Comparison of ENCODE assay signal across 23 cellular contexts in the genomic region with DNA sequence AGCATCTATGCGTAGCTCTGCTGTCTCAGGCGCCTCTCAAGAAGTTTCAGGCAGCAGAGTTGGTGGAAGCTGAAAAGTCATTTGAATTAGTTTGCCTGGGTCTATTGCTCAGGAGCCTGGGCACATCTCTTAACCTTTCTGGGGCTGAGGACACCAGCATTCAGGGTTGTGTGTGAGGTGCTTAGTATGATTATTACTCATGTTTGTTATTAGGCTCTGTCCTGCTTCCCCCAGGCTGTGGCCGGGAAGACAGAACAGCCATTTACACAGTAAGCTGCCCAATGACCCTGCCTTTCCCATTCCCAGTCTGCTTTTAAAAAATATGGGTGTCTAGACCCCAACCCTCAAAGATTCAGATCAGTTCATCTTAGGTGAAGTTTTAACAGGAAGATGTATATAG. TPM values are rescaled to one million over a fixed set of nuclear protein-coding genes. Genes with fewer than 3 reads are reported as not detected.
DNase-seq lines count a peak whose midpoint lies in the region; ATAC-seq and TF ChIP-seq lines count a peak whose summit lies in the region.
"Had no signal": no experiment of that assay in that cellular context is flagged by ENCODE, and none has a peak within 500 bp of the region (broad histone marks: within the 10 kb centered on the region; RNA-seq: fewer than 3 reads in every experiment).

No MANE protein-coding gene starts in this region.

- no peak overlapping the region for H3K4me3 ChIP-seq in brain microvascular endothelial cell (ENCODE audit: low read depth, low read length)
- H3K4me3 ChIP-seq: A549 had no signal

- no peaks in the 10 kb centered on the region for H3K36me3 ChIP-seq in brain microvascular endothelial cell (replicated peaks)

- H3K27ac ChIP-seq in cingulate gyrus (ENCODE audit: low read depth, low read length) (peak overlapping the region; percentile 91), substantia nigra (ENCODE audit: low read depth, low read length, poor library complexity, severe bottlenecking) (peak overlapping the region; percentile 81), brain microvascular endothelial cell (no peak overlapping the region)
- H3K27ac ChIP-seq: A549 had no signal

- no peaks in the 10 kb centered on the region for H3K9me3 Mint-ChIP-seq in activated T-cell treated with anti-CD3 and anti-CD28 coated beads, Interleukin-2, amount 50 U/mL, for 72 hours
- H3K9me3 Mint-ChIP-seq: IgD-negative memory B cell had no signal

- H3K27ac Mint-ChIP-seq in activated T-cell treated with anti-CD3 and anti-CD28 coated beads, Interleukin-2, amount 50 U/mL, for 72 hours: no peak overlapping the region
- H3K27ac Mint-ChIP-seq: B cell, IgD-negative memory B cell had no signal

- peaks cover 44% of the 10 kb centered on the region for H3K27me3 Mint-ChIP-seq in activated T-cell treated with anti-CD3 and anti-CD28 coated beads, Interleukin-2, amount 50 U/mL, for 72 hours (ENCODE audit: low read depth)

- peak; percentile 37 for ATAC-seq in GM21619 (IDR thresholded peaks at IDR 0.05; ENCODE audit: unreplicated experiment)
- ATAC-seq in HG03442 (IDR thresholded peaks at IDR 0.05; ENCODE audit: unreplicated experiment): peak; percentile 31
- ATAC-seq in activated T-cell treated with anti-CD3 and anti-CD28 coated beads, Interleukin-2, amount 50 U/mL, for 72 hours (replicated peaks in 1 of 2): no peak
- ATAC-seq: A549, HCT116, Panc1 had no signal

- H3K4me3 Mint-ChIP-seq in activated T-cell treated with anti-CD3 and anti-CD28 coated beads, Interleukin-2, amount 50 U/mL, for 72 hours: no peak overlapping the region
- H3K4me3 Mint-ChIP-seq: B cell, CD14-positive monocyte had no signal

- DNase-seq in substantia nigra (lab: John Stamatoyannopoulos, UW) (no peak), brain microvascular endothelial cell (no peak), NCI-H526 treated with DMSO at 0.1 percent for 48 hours (lab: John Stamatoyannopoulos, UW) (no peak)
- no peak for DNase-seq in activated CD4-positive, alpha-beta T cell treated with anti-CD3 and anti-CD28 coated beads for 48 hours
- no peak for DNase-seq in activated T-cell treated with anti-CD3 and anti-CD28 coated beads, Interleukin-2, amount 50 U/mL, for 72 hours
- DNase-seq: GOT3, NCI-H1105, NCI-H2029 treated with DMSO at 0.1 percent for 48 hours, NCI-H2171, NCI-H345, NCI-H524, NCI-H82, SIG-M5, SK-N-SH had no signal

- no peaks in the 10 kb centered on the region for H3K27me3 ChIP-seq in brain microvascular endothelial cell (replicated peaks)

- H3K4me1 Mint-ChIP-seq in activated T-cell treated with anti-CD3 and anti-CD28 coated beads, Interleukin-2, amount 50 U/mL, for 72 hours (ENCODE audit: low read depth): peaks cover 14% of the 10 kb centered on the region

- H3K36me3 Mint-ChIP-seq in activated T-cell treated with anti-CD3 and anti-CD28 coated beads, Interleukin-2, amount 50 U/mL, for 72 hours (ENCODE audit: insufficient read depth in 2 of 2): no peaks in the 10 kb centered on the region
- H3K36me3 Mint-ChIP-seq: CD14-positive monocyte, IgD-negative memory B cell had no signal

- no peak for TF ChIP-seq CTCF in brain microvascular endothelial cell (IDR thresholded peaks at IDR 0.05; ENCODE audit: low read depth, low read length, missing control alignments)

- in situ Hi-C loops in brain microvascular endothelial cell (cut with HindIII; ENCODE audit: low pct_ligation_motif_present, low sequenced_read_pairs): no loop called here

RNA-seq across cellular contexts. Expression of gene CACNA1E, which starts 53.9 kb away (rescaled TPM):
- total RNA-seq in activated T-cell treated with anti-CD3 and anti-CD28 coated beads, Interleukin-2, amount 50 U/mL, for 72 hours: under 1 TPM in 1 of 2 donors, not detected in 1; 0.02 TPM

Comparison
In these comparisons a context has a peak if more than half of its experiments do, and no peak if none do; other contexts are left out.
1. ATAC-seq: peak in GM21619 (single experiment) and HG03442 (single experiment); none in activated T-cell treated with anti-CD3 and anti-CD28 coated beads, Interleukin-2, amount 50 U/mL, for 72 hours (0 of 2).